8 cellular contexts compared by ENCODE assay signal in the genomic region with DNA sequence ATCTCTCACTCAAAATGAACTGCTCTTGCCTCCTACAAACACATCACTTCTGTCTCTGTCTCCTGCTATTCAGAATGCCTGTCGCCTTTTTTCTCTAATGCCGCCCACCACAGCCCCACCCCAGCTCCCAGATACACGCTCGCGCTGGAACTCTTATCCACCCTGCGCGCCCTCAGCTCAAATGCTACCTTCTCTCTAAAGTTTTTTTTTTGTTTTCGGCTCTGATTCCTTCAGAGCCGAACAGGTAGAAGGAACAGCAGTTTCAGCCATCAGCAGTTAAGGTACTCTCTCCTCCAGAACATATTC. TPM values are rescaled to one million over a fixed set of nuclear protein-coding genes. Genes with fewer than 3 reads are reported as not detected.
DNase-seq lines count a peak whose midpoint lies in the region; ATAC-seq and TF ChIP-seq lines count a peak whose summit lies in the region.

No MANE protein-coding gene starts in this region.

- H3K27ac Mint-ChIP-seq in T-helper 1 cell treated with Interleukin-12 subunit alpha and Interleukin-12 subunit beta and Interleukin-4 antibody, amounts not matched to agents 30 μg/mL and 1 μg/mL, for 36 hours, result peak overlapping the region; percentile 99
- H3K27ac Mint-ChIP-seq in endothelial cell (ENCODE audit: unreplicated experiment) (peak overlapping the region; percentile 49), neural crest cell (ENCODE audit: unreplicated experiment) (peak overlapping the region; percentile 94)

- H3K9me3 Mint-ChIP-seq in T-helper 1 cell treated with Interleukin-12 subunit alpha and Interleukin-12 subunit beta and Interleukin-4 antibody, amounts not matched to agents 30 μg/mL and 1 μg/mL, for 36 hours, result no peaks in the 10 kb centered on the region
- H3K9me3 Mint-ChIP-seq in endothelial cell (ENCODE audit: unreplicated experiment) (no peaks in the 10 kb centered on the region), neural crest cell (no peaks in the 10 kb centered on the region)

- H3K4me1 Mint-ChIP-seq in T-helper 1 cell treated with Interleukin-12 subunit alpha and Interleukin-12 subunit beta and Interleukin-4 antibody, amounts not matched to agents 30 μg/mL and 1 μg/mL, for 36 hours (ENCODE audit: low read depth), result peaks cover 44% of the 10 kb centered on the region
- H3K4me1 Mint-ChIP-seq in endothelial cell (ENCODE audit: unreplicated experiment), result peaks cover 25% of the 10 kb centered on the region
- H3K4me1 Mint-ChIP-seq in neural crest cell, result peaks cover 35% of the 10 kb centered on the region

- ATAC-seq in GM18502 (IDR thresholded peaks at IDR 0.05; ENCODE audit: poor library complexity, unreplicated experiment) (no peak), GM19351 (IDR thresholded peaks at IDR 0.05; ENCODE audit: unreplicated experiment) (no peak)

- H3K36me3 Mint-ChIP-seq in T-helper 1 cell treated with Interleukin-12 subunit alpha and Interleukin-12 subunit beta and Interleukin-4 antibody, amounts not matched to agents 30 μg/mL and 1 μg/mL, for 36 hours (ENCODE audit: low read depth), result peaks cover 11% of the 10 kb centered on the region
- H3K36me3 Mint-ChIP-seq in endothelial cell (ENCODE audit: low read depth, unreplicated experiment) (peaks cover 11% of the 10 kb centered on the region), neural crest cell (ENCODE audit: low read depth) (no peaks in the 10 kb centered on the region)

- H3K27me3 Mint-ChIP-seq in T-helper 1 cell treated with Interleukin-12 subunit alpha and Interleukin-12 subunit beta and Interleukin-4 antibody, amounts not matched to agents 30 μg/mL and 1 μg/mL, for 36 hours (ENCODE audit: low read depth), result no peaks in the 10 kb centered on the region
- H3K27me3 Mint-ChIP-seq in endothelial cell (ENCODE audit: unreplicated experiment) (peaks cover 17% of the 10 kb centered on the region), neural crest cell (ENCODE audit: low read depth) (peaks cover 14% of the 10 kb centered on the region)

- DNase-seq in HFF-Myc (ENCODE audit: extremely low read depth, low read depth) (no peak), endothelial cell (ENCODE audit: low spot score) (no peak), neural crest cell (ENCODE audit: low read depth, low spot score) (no peak), NCI-H187 treated with DMSO at 0.1 percent for 48 hours (lab: John Stamatoyannopoulos, UW) (no peak)
- no peak for DNase-seq in activated CD4-positive, CD25-positive, alpha-beta regulatory T cell (lab: John Stamatoyannopoulos, UW)

- H3K4me3 ChIP-seq in HFF-Myc (replicated peaks; ENCODE audit: low read depth, low read length), result peak overlapping the region; percentile 85

- peak overlapping the region; percentile 98 for H3K4me3 Mint-ChIP-seq in T-helper 1 cell treated with Interleukin-12 subunit alpha and Interleukin-12 subunit beta and Interleukin-4 antibody, amounts not matched to agents 30 μg/mL and 1 μg/mL, for 36 hours
- peak overlapping the region; percentile 95 for H3K4me3 Mint-ChIP-seq in endothelial cell (ENCODE audit: unreplicated experiment)
- peak overlapping the region; percentile 92 for H3K4me3 Mint-ChIP-seq in neural crest cell

- TF ChIP-seq CTCF in HFF-Myc (IDR thresholded peaks at IDR 0.05; ENCODE audit: low read depth, low read length, missing control alignments) (no peak), endothelial cell (IDR thresholded peaks at IDR 0.05; ENCODE audit: unreplicated experiment) (no peak), neural crest cell (conservative IDR thresholded peaks at IDR 0.05) (no peak)

RNA-seq across cellular contexts. Expression of a gene that starts 3.9 kb away (rescaled TPM):
- 35.3 TPM for total RNA-seq in endothelial cell (ENCODE audit: unreplicated experiment)
- total RNA-seq in neural crest cell, result 35.5 and 40.6 TPM in 2 replicates

Comparison
In these comparisons a context has a peak if more than half of its experiments do, and no peak if none do; other contexts are left out.
1. H3K27ac Mint-ChIP-seq: peak in every context shown above with its lines; median percentile 99 in T-helper 1 cell treated with Interleukin-12 subunit alpha and Interleukin-12 subunit beta and Interleukin-4 antibody, amounts not matched to agents 30 μg/mL and 1 μg/mL, for 36 hours; 94 in neural crest cell; 49 in endothelial cell.